ENCODE assay signal across 8 cellular contexts in genomic region chr6:161594412-161594811, GRCh38.
"Had no signal": no experiment of that assay in that cellular context is flagged by ENCODE, and none has a peak within 500 bp of the region (broad histone marks: within the 10 kb centered on the region; RNA-seq: fewer than 3 reads in every experiment).

No MANE protein-coding gene starts in this region.

- ATAC-seq: GM23338, K562 had no signal

- H3K4me2 ChIP-seq: GM23338 had no signal

- H3K4me1 Mint-ChIP-seq: GM23338, H9 had no signal

- H3K27ac ChIP-seq: HL-60 had no signal

- DNase-seq: H9, HCEC 1CT, IMR-90 had no signal

- H2AFZ ChIP-seq: GM23338 had no signal

- H3K27ac Mint-ChIP-seq: GM23338 had no signal

- FAIRE-seq: H1, H54, K562 had no signal

- H3K4me3 Mint-ChIP-seq: GM23338, H9 had no signal

- H3K9me3 Mint-ChIP-seq: GM23338, H9 had no signal

- H3K4me3 ChIP-seq: GM23338, K562 had no signal
